In the genomic region with DNA sequence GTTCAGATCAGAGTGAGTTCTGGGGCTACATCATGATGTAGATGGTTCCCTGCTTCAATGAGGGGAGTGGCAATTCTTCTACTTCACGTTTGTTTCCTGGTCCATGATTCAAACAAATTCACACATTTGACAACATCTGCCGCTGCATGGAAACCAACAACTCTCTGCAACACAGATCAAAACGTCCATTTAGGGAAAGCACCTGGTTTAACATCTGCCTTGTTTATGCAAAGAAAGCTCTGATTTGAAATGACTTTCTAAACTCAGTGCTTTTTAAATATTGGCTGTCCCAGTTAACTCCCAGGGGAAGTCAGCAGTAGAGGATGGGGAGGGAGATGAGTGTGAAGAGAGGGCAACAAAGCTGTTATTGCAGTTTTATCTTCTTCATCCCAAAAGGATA, we compare ENCODE assay signal across 16 cellular contexts.
A peak's percentile ranks its signal among the peaks of the same experiment; 100 is the strongest.
DNase-seq lines count a peak whose midpoint lies in the region; ATAC-seq and TF ChIP-seq lines count a peak whose summit lies in the region.
"Had no signal": no experiment of that assay in that cellular context is flagged by ENCODE, and none has a peak within 500 bp of the region (broad histone marks: within the 10 kb centered on the region; RNA-seq: fewer than 3 reads in every experiment).

No MANE protein-coding gene starts in this region.

- CTCF ChIA-PET in GM10248 (lab: Yijun Ruan, JAX) = no interaction called here

- peak; percentile 26 for DNase-seq in GM10248 (ENCODE audit: extremely low spot score)
- DNase-seq in GM19238 (ENCODE audit: insufficient read length, low spot score) = peak; percentile 6
- no peak for DNase-seq in T-helper 1 cell
- DNase-seq in EL = no peak
- DNase-seq in superior temporal gyrus (ENCODE audit: extremely low spot score) = no peak
- no peak for DNase-seq in mucosa of gallbladder (ENCODE audit: low spot score)
- DNase-seq: activated CD4-positive, alpha-beta T cell treated with anti-CD3 and anti-CD28 coated beads, Interleukin-2, amount 50 U/mL, for 4 hours; activated naive CD4-positive, alpha-beta T cell treated with anti-CD3 and anti-CD28 coated beads, Interleukin-2, amount 50 U/mL, for 16 hours; activated T-cell treated with anti-CD3 and anti-CD28 coated beads, Interleukin-2, amount 50 U/mL, for 1 hour; HCEC 1CT; NCI-H1105; NCI-H526; stomach had no signal

- peak; percentile 65 for ATAC-seq in HG02759 (IDR thresholded peaks at IDR 0.05; ENCODE audit: unreplicated experiment)
- peak; percentile 59 for ATAC-seq in HG03520 (IDR thresholded peaks at IDR 0.05; ENCODE audit: unreplicated experiment)
- ATAC-seq: sciatic nerve had no signal

- POLR2A ChIA-PET in GM10248 (lab: Yijun Ruan, JAX) = no interaction called here

- TF ChIP-seq CTCF in GM10248 (IDR thresholded peaks at IDR 0.05; ENCODE audit: control extremely low read depth, extremely low read depth, low read depth, missing control alignments) = no peak

Comparison
In these comparisons a context has a peak if more than half of its experiments do, and no peak if none do; other contexts are left out.
1. DNase-seq: peak in GM10248 (single experiment) and GM19238 (single experiment); none in T-helper 1 cell (0 of 5), EL (single experiment), superior temporal gyrus (single experiment) and mucosa of gallbladder (single experiment).